7 cellular contexts compared by ENCODE assay signal in the genomic region with DNA sequence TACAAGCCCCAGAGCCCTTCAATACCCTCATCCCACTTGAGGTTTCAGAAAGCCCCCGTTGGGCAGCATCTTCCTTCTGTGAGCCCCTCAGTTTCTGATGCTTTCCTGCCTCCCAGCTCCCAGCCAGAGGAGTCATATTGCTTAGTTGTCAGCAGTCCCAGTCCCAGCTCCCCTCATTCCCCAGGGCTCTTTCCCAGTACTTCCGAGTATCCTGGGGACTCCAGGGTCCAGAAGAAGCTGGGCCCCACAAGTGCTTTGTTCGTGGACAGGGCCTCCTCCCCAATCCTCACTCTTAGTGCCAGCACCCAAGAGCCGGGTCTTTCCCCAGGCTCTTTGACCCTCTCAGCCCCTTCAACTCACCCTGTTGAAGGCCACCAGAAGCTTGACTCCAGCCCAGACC.
"Had no signal": no experiment of that assay in that cellular context is flagged by ENCODE, and none has a peak within 500 bp of the region (broad histone marks: within the 10 kb centered on the region; RNA-seq: fewer than 3 reads in every experiment).

No MANE protein-coding gene starts in this region.

- H3K27ac ChIP-seq: GM23248 had no signal

- ATAC-seq: HCT116 had no signal

- H3K9me3 Mint-ChIP-seq: HFFc6 had no signal

- DNase-seq: GM23248, GOT3, H7, HFFc6, IMR-90 had no signal

- H3K4me1 ChIP-seq: HAP-1 had no signal

- H3K4me3 ChIP-seq: GM23248, HAP-1 had no signal

- H3K9me3 ChIP-seq: HAP-1 had no signal

- H3K27ac Mint-ChIP-seq: HFFc6 had no signal

- H3K4me3 Mint-ChIP-seq: HFFc6 had no signal
